Comparison of ENCODE assay signal across 19 cellular contexts in genomic region chr2:154537024-154537423, GRCh38.
DNase-seq lines count a peak whose midpoint lies in the region; ATAC-seq and TF ChIP-seq lines count a peak whose summit lies in the region.
"Had no signal": no experiment of that assay in that cellular context is flagged by ENCODE, and none has a peak within 500 bp of the region (broad histone marks: within the 10 kb centered on the region; RNA-seq: fewer than 3 reads in every experiment).

No MANE protein-coding gene starts in this region.

- DNase-seq in GM13976 (ENCODE audit: low spot score): peak; percentile 2
- DNase-seq: CD8-positive, alpha-beta memory T cell; DMS79; KBM-7; NCI-H1417 treated with DMSO at 0.1 percent for 48 hours; NCI-H2029; NCI-H510A treated with DMSO at 0.1 percent for 48 hours; NCI-H82; T-cell; T1000 had no signal

- in situ Hi-C loops in GM13976 (cut with MboI; ENCODE audit: low sequenced_read_pairs, unreplicated experiment): no loop called here

- TF ChIP-seq CTCF in GM13976 (IDR thresholded peaks at IDR 0.05; ENCODE audit: borderline replicate concordance, control extremely low read depth, extremely low read depth, insufficient read depth, missing control alignments): no peak

- ATAC-seq in GM18867 (IDR thresholded peaks at IDR 0.05; ENCODE audit: unreplicated experiment) (peak; percentile 81), HG02588 (IDR thresholded peaks at IDR 0.05; ENCODE audit: unreplicated experiment) (peak; percentile 41), HG03565 (IDR thresholded peaks at IDR 0.05; ENCODE audit: unreplicated experiment) (peak; percentile 53), HG03139 (IDR thresholded peaks at IDR 0.05; ENCODE audit: unreplicated experiment) (no peak), HG03354 (IDR thresholded peaks at IDR 0.05; ENCODE audit: poor library complexity, severe bottlenecking, unreplicated experiment) (no peak), GM19467 (IDR thresholded peaks at IDR 0.05; ENCODE audit: unreplicated experiment) (no peak), HG02981 (IDR thresholded peaks at IDR 0.05; ENCODE audit: unreplicated experiment) (no peak)
- ATAC-seq: GM23338, HCT116, T-cell had no signal

Comparison
In these comparisons a context has a peak if more than half of its experiments do, and no peak if none do; other contexts are left out.
1. ATAC-seq: peak in GM18867 (single experiment), HG02588 (single experiment) and HG03565 (single experiment); none in HG03139 (single experiment), HG03354 (single experiment), GM19467 (single experiment) and HG02981 (single experiment).